ENCODE assay signal across 8 cellular contexts in genomic region chr5:123511648-123512605, GRCh38. TPM values are rescaled to one million over a fixed set of nuclear protein-coding genes. Genes with fewer than 3 reads are reported as not detected.
A peak's percentile ranks its signal among the peaks of the same experiment; 100 is the strongest.
DNase-seq lines count a peak whose midpoint lies in the region; ATAC-seq and TF ChIP-seq lines count a peak whose summit lies in the region.

CSNK1G3 (plus strand) TSS chr5:123512177; CDS start chr5:123545664, 33,487 bp downstream.

- DNase-seq in NCI-H2227 (lab: John Stamatoyannopoulos, UW; ENCODE audit: unreplicated experiment) (peak; percentile 97), WERI-Rb-1 (peak; percentile 96), mammary epithelial cell (peak; percentile 97)

- H3K27ac ChIP-seq in ACC112 (ENCODE audit: low read depth, low read length): peak within 1 kb of the TSS; percentile 66
- peak within 1 kb of the TSS; percentile 55 for H3K27ac ChIP-seq in WERI-Rb-1
- peak within 1 kb of the TSS; percentile 89 for H3K27ac ChIP-seq in mammary epithelial cell (ENCODE audit: insufficient read depth, low read depth, low read length)
- peak within 1 kb of the TSS; percentile 71 for H3K27ac ChIP-seq in skeletal muscle tissue (ENCODE audit: low read depth, low read length)

- H2AFZ ChIP-seq in ACC112 (ENCODE audit: low read length, unreplicated experiment) (peak within 1 kb of the TSS; percentile 80), mammary epithelial cell (ENCODE audit: low read depth, low read length) (peak within 1 kb of the TSS; percentile 93)

- dilution Hi-C loops in mammary epithelial cell (cut with HindIII; ENCODE audit: low sequenced_read_pairs): no loop called here

- no peaks in the 10 kb centered on the region for H4K20me1 ChIP-seq in mammary epithelial cell (ENCODE audit: insufficient read depth, low read length)

- TF ChIP-seq CTCF in WERI-Rb-1 (IDR thresholded peaks at IDR 0.05; ENCODE audit: low read depth, low read length): 0 out of 2 replicates have a peak, but pooled peaks have one; percentile 8
- no peak for TF ChIP-seq CTCF in mammary epithelial cell (conservative IDR thresholded peaks at IDR 0.05 in 1 of 2, IDR thresholded peaks at IDR 0.05 in 1 of 2; ENCODE audit: extremely low read depth in 1 of 2, insufficient read depth in 1 of 2, low read depth in 1 of 2, low read length in 2 of 2)

- H3K4me3 ChIP-seq in ACC112 (ENCODE audit: low read depth, low read length) (peak within 1 kb of the TSS; percentile 79), WERI-Rb-1 (ENCODE audit: low read depth, low read length) (peak within 1 kb of the TSS; percentile 73), mammary epithelial cell (replicated peaks in 1 of 3; ENCODE audit: insufficient read depth in 1 of 3, low read depth in 2 of 3, low read length in 3 of 3) (peak within 1 kb of the TSS; percentile 62 to 94 (median 92)), iPS-18c (ENCODE audit: insufficient read depth, low read depth, low read length) (peak within 1 kb of the TSS; percentile 79), skeletal muscle tissue (ENCODE audit: low read length in 3 of 3) (peak within 1 kb of the TSS; percentile 67 to 96 (median 92))

- WGBS in mammary epithelial cell (ENCODE audit: low coverage, missing lambda C conversion rate): 3% methylated on average over 27 of the region's 82 CpGs

- peak within 1 kb of the TSS; percentile 93 for H3K9ac ChIP-seq in mammary epithelial cell (ENCODE audit: insufficient read depth, low read length)
- H3K9ac ChIP-seq in skeletal muscle tissue (ENCODE audit: low read depth in 1 of 3, low read length in 3 of 3): peak within 1 kb of the TSS; percentile 80 to 84 (median 83)

- no peaks in the 10 kb centered on the region for H3K9me3 ChIP-seq in WERI-Rb-1 (ENCODE audit: severe bottlenecking)
- no peaks in the 10 kb centered on the region for H3K9me3 ChIP-seq in mammary epithelial cell (replicated peaks; ENCODE audit: insufficient read depth, low read length)
- H3K9me3 ChIP-seq in iPS-18c (ENCODE audit: control insufficient read depth, insufficient read depth, low read length): no peaks in the 10 kb centered on the region
- no peaks in the 10 kb centered on the region for H3K9me3 ChIP-seq in skeletal muscle tissue (ENCODE audit: control insufficient read depth in 3 of 3, low read length in 3 of 3)

- H3K79me2 ChIP-seq in ACC112 (ENCODE audit: control insufficient read depth, insufficient read depth, low read length, unreplicated experiment) (peaks cover 46% of the 10 kb centered on the region), mammary epithelial cell (ENCODE audit: insufficient read depth, low read length) (peaks cover 47% of the 10 kb centered on the region)

- no peaks in the 10 kb centered on the region for H3K27me3 ChIP-seq in ACC112 (ENCODE audit: insufficient read depth, low read length)
- H3K27me3 ChIP-seq in WERI-Rb-1 (ENCODE audit: insufficient read depth, low read depth, severe bottlenecking): peaks cover 20% of the 10 kb centered on the region
- no peaks in the 10 kb centered on the region for H3K27me3 ChIP-seq in mammary epithelial cell (ENCODE audit: insufficient read depth, low read length)
- H3K27me3 ChIP-seq in skeletal muscle tissue (ENCODE audit: control insufficient read depth in 3 of 3, insufficient read depth in 3 of 3, low read length in 3 of 3): no peaks in the 10 kb centered on the region

- H3K4me1 ChIP-seq in ACC112 (ENCODE audit: control insufficient read depth, insufficient read depth, low read length, unreplicated experiment) (peaks cover 15% of the 10 kb centered on the region), mammary epithelial cell (ENCODE audit: insufficient read depth, low read length) (peaks cover 17% of the 10 kb centered on the region), skeletal muscle tissue (ENCODE audit: control insufficient read depth in 3 of 3, insufficient read depth in 3 of 3, low read length in 3 of 3) (peaks cover 5 to 11% (median 5%) of the 10 kb centered on the region in 3 donors)

- peak within 1 kb of the TSS; percentile 86 for H3K4me2 ChIP-seq in mammary epithelial cell (ENCODE audit: insufficient read depth, low read depth, low read length)

- in situ Hi-C loops in mammary epithelial cell (cut with MboI; ENCODE audit: low sequenced_read_pairs in 2 of 2): loop anchor here in 1 of 2 donors (10.0 kb wide), 1 partner anchor 87 kb away; the partner anchor contains the start of gene CEP120

- intact Hi-C loops in mammary epithelial cell (cut with micrococcal nuclease): loop anchor here (1.0 to 5.0 kb wide), 2 partner anchors 89 to 100 kb away; partner anchors contain the start of gene CEP120

- ATAC-seq in GM18868 (IDR thresholded peaks at IDR 0.05; ENCODE audit: unreplicated experiment) (peak; percentile 91), HG03108 (IDR thresholded peaks at IDR 0.05; ENCODE audit: unreplicated experiment) (peak; percentile 93)

- H3K36me3 ChIP-seq in ACC112 (ENCODE audit: insufficient read depth, low read length): no peaks in the 10 kb centered on the region
- H3K36me3 ChIP-seq in WERI-Rb-1: no peaks in the 10 kb centered on the region
- no peaks in the 10 kb centered on the region for H3K36me3 ChIP-seq in mammary epithelial cell (ENCODE audit: insufficient read depth, low read length)
- no peaks in the 10 kb centered on the region for H3K36me3 ChIP-seq in skeletal muscle tissue (ENCODE audit: control insufficient read depth in 3 of 3, insufficient read depth in 3 of 3, low read length in 3 of 3)

- BruUV-seq in mammary epithelial cell (replicated peaks; lab: Mats Ljungman, UMichigan): TSS peak; percentile 94

- CTCF ChIA-PET in mammary epithelial cell (lab: Charles Lee; ENCODE audit: low non-redundant PET): no interaction called here

RNA-seq across cellular contexts. Expression of gene CSNK1G3, which starts in this region (rescaled TPM):
- 10 to 100 TPM; 50.6 to 59.2 TPM for total RNA-seq in mammary epithelial cell
- 17.1 TPM for polyA plus RNA-seq in mammary epithelial cell
- polyA minus RNA-seq in mammary epithelial cell: 15.1 TPM
- total RNA-seq in skeletal muscle tissue: 111 TPM

Comparison
In these comparisons a context has a peak if more than half of its experiments do, and no peak if none do; other contexts are left out.
1. Peak in every context shown above with its lines: DNase-seq, ATAC-seq, H3K4me3 ChIP-seq and H3K27ac ChIP-seq.